In genomic region chr6:109381747-109382575, GRCh38 we compare ENCODE assay signal across 1 cellular context.
TF ChIP-seq lines count a peak whose summit lies in the region.

CD164 (minus strand) TSS chr6:109382467; CDS start chr6:109382378, 89 bp downstream.

TF ChIP-seq in HepG2, 621 proteins besides CTCF, POLR2A, EP300 and RAD21 (continued from another document and continues in another):
- TF ChIP-seq, protein P1, sequence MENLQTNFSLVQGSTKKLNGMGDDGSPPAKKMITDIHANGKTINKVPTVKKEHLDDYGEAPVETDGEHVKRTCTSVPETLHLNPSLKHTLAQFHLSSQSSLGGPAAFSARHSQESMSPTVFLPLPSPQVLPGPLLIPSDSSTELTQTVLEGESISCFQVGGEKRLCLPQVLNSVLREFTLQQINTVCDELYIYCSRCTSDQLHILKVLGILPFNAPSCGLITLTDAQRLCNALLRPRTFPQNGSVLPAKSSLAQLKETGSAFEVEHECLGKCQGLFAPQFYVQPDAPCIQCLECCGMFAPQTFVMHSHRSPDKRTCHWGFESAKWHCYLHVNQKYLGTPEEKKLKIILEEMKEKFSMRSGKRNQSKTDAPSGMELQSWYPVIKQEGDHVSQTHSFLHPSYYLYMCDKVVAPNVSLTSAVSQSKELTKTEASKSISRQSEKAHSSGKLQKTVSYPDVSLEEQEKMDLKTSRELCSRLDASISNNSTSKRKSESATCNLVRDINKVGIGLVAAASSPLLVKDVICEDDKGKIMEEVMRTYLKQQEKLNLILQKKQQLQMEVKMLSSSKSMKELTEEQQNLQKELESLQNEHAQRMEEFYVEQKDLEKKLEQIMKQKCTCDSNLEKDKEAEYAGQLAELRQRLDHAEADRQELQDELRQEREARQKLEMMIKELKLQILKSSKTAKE (CRISPR knock-in tag; IDR thresholded peaks at IDR 0.05; ENCODE audit: borderline replicate concordance): peak; percentile 66; the same call in 1 of the 2 replicates
- no peak for TF ChIP-seq REL (CRISPR knock-in tag; conservative IDR thresholded peaks at IDR 0.05)
- TF ChIP-seq, protein P2, sequence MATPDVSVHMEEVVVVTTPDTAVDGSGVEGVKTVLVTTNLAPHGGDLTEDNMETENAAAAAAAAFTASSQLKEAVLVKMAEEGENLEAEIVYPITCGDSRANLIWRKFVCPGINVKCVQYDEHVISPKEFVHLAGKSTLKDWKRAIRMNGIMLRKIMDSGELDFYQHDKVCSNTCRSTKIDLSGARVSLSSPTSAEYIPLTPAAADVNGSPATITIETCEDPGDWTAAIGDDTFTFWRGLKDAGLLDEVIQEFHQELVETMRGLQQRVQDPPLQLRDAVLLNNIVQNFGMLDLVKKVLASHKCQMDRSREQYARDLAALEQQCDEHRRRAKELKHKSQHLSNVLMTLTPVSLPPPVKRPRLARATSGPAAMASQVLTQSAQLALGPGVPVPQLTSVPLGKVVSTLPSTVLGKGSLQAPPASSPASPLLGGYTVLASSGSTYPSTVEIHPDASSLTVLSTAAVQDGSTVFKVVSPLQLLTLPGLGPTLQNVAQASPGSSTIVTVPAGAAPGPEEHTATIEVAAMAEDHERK (CRISPR knock-in tag; IDR thresholded peaks at IDR 0.05; ENCODE audit: low read depth): peak; percentile 63
- 0 out of 2 replicates have a peak, but pooled peaks have one; percentile 29 for TF ChIP-seq ZNF512B (CRISPR knock-in tag; IDR thresholded peaks at IDR 0.05; ENCODE audit: borderline replicate concordance)
- no peak for TF ChIP-seq ZNF691 (CRISPR knock-in tag; IDR thresholded peaks at IDR 0.05; ENCODE audit: borderline replicate concordance, low read depth)
- TF ChIP-seq ZNF33B (CRISPR knock-in tag; IDR thresholded peaks at IDR 0.05): no peak
- no peak for TF ChIP-seq ZNF546 (CRISPR knock-in tag; conservative IDR thresholded peaks at IDR 0.05)
- no peak for TF ChIP-seq MED8 (CRISPR knock-in tag; IDR thresholded peaks at IDR 0.05; ENCODE audit: insufficient replicate concordance)
- TF ChIP-seq ZSCAN30 (CRISPR knock-in tag; IDR thresholded peaks at IDR 0.05): no peak
- peak; percentile 71; the same call in 1 of the 2 replicates for TF ChIP-seq AKAP8 (CRISPR knock-in tag; IDR thresholded peaks at IDR 0.05)
- TF ChIP-seq AGO2 (optimal IDR thresholded peaks at IDR 0.05; ENCODE audit: low read depth, low read length): peak; percentile 87
- 0 out of 2 replicates have a peak, but pooled peaks have one; percentile 29 for TF ChIP-seq THRA (CRISPR knock-in tag; IDR thresholded peaks at IDR 0.05; ENCODE audit: borderline replicate concordance)
- TF ChIP-seq ZNF570 (CRISPR knock-in tag; IDR thresholded peaks at IDR 0.05; ENCODE audit: borderline replicate concordance): no peak
- TF ChIP-seq ZNF770 (CRISPR knock-in tag; IDR thresholded peaks at IDR 0.05): peak; percentile 58; the same call in 1 of the 2 replicates
- TF ChIP-seq ONECUT2 (CRISPR knock-in tag; IDR thresholded peaks at IDR 0.05): no peak
- 0 out of 2 replicates have a peak, but pooled peaks have one; percentile 26 for TF ChIP-seq TEAD2 (CRISPR knock-in tag; IDR thresholded peaks at IDR 0.05)
- no peak; the same call in 1 of the 2 replicates for TF ChIP-seq NFYB (CRISPR knock-in tag; IDR thresholded peaks at IDR 0.05)
- no peak for TF ChIP-seq ZNF18 (CRISPR knock-in tag; IDR thresholded peaks at IDR 0.05; ENCODE audit: insufficient replicate concordance)
- no peak for TF ChIP-seq U2AF1 (optimal IDR thresholded peaks at IDR 0.05; ENCODE audit: low read depth, low read length)
- no peak for TF ChIP-seq ZNF737 (CRISPR knock-in tag; IDR thresholded peaks at IDR 0.05; ENCODE audit: borderline replicate concordance)
- 0 out of 2 replicates have a peak, but pooled peaks have one; percentile 78 for TF ChIP-seq ZMAT3 (CRISPR knock-in tag; conservative IDR thresholded peaks at IDR 0.05)
- TF ChIP-seq EEA1 (CRISPR knock-in tag; IDR thresholded peaks at IDR 0.05; ENCODE audit: borderline replicate concordance): no peak; the same call in 1 of the 2 replicates
- TF ChIP-seq MYPOP (CRISPR knock-in tag; IDR thresholded peaks at IDR 0.05): peak; percentile 66
- peak; percentile 89 for TF ChIP-seq KMT2B (CRISPR knock-in tag; IDR thresholded peaks at IDR 0.05)
- TF ChIP-seq CBX1 (IDR thresholded peaks at IDR 0.05; ENCODE audit: low read depth): no peak
- no peak for TF ChIP-seq SMYD3 (CRISPR knock-in tag; IDR thresholded peaks at IDR 0.05)
- 0 out of 2 replicates have a peak, but pooled peaks have one; percentile 14 for TF ChIP-seq NR2F2 (IDR thresholded peaks at IDR 0.05; ENCODE audit: borderline replicate concordance, low read depth)
- TF ChIP-seq CCDC6 (CRISPR knock-in tag; IDR thresholded peaks at IDR 0.05): peak; percentile 95
- TF ChIP-seq, protein P3, sequence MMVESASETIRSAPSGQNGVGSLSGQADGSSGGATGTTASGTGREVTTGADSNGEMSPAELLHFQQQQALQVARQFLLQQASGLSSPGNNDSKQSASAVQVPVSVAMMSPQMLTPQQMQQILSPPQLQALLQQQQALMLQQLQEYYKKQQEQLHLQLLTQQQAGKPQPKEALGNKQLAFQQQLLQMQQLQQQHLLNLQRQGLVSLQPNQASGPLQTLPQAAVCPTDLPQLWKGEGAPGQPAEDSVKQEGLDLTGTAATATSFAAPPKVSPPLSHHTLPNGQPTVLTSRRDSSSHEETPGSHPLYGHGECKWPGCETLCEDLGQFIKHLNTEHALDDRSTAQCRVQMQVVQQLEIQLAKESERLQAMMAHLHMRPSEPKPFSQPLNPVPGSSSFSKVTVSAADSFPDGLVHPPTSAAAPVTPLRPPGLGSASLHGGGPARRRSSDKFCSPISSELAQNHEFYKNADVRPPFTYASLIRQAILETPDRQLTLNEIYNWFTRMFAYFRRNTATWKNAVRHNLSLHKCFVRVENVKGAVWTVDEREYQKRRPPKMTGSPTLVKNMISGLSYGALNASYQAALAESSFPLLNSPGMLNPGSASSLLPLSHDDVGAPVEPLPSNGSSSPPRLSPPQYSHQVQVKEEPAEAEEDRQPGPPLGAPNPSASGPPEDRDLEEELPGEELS (CRISPR knock-in tag; IDR thresholded peaks at IDR 0.05): peak; percentile 71; the same call in 1 of the 2 replicates
- TF ChIP-seq, protein P4, sequence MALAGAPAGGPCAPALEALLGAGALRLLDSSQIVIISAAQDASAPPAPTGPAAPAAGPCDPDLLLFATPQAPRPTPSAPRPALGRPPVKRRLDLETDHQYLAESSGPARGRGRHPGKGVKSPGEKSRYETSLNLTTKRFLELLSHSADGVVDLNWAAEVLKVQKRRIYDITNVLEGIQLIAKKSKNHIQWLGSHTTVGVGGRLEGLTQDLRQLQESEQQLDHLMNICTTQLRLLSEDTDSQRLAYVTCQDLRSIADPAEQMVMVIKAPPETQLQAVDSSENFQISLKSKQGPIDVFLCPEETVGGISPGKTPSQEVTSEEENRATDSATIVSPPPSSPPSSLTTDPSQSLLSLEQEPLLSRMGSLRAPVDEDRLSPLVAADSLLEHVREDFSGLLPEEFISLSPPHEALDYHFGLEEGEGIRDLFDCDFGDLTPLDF (CRISPR knock-in tag; IDR thresholded peaks at IDR 0.05): no peak
- peak; percentile 20 for TF ChIP-seq ZNF782 (CRISPR knock-in tag; IDR thresholded peaks at IDR 0.05; ENCODE audit: borderline replicate concordance)
- TF ChIP-seq THAP11 (CRISPR knock-in tag; IDR thresholded peaks at IDR 0.05): peak; percentile 71
- peak; percentile 53 for TF ChIP-seq ZNF430 (CRISPR knock-in tag; IDR thresholded peaks at IDR 0.05)
- peak; percentile 40; the same call in 1 of the 2 replicates for TF ChIP-seq HDAC2 (CRISPR knock-in tag; IDR thresholded peaks at IDR 0.05)
- TF ChIP-seq, protein P5, sequence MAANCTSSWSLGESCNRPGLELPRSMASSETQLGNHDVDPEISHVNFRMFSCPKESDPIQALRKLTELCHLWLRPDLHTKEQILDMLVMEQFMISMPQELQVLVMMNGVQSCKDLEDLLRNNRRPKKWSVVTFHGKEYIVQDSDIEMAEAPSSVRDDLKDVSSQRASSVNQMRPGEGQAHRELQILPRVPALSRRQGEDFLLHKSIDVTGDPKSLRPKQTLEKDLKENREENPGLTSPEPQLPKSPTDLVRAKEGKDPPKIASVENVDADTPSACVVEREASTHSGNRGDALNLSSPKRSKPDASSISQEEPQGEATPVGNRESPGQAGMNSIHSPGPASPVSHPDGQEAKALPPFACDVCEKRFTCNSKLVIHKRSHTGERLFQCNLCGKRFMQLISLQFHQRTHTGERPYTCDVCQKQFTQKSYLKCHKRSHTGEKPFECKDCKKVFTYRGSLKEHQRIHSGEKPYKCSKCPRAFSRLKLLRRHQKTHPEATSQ (CRISPR knock-in tag; IDR thresholded peaks at IDR 0.05; ENCODE audit: borderline replicate concordance): no peak; the same call in 1 of the 2 replicates
